22 cellular contexts compared by ENCODE assay signal in genomic region chr2:241140445-241140840, GRCh38. TPM values are rescaled to one million over a fixed set of nuclear protein-coding genes. Genes with fewer than 3 reads are reported as not detected.
"Had no signal": no experiment of that assay in that cellular context is flagged by ENCODE, and none has a peak within 500 bp of the region (broad histone marks: within the 10 kb centered on the region; RNA-seq: fewer than 3 reads in every experiment).

No MANE protein-coding gene starts in this region.

- H3K4me1 ChIP-seq: foreskin keratinocyte, right atrium auricular region, tibial artery, upper lobe of left lung, vagina had no signal

- H3K4me3 Mint-ChIP-seq: immature natural killer cell; naive thymus-derived CD4-positive, alpha-beta T cell; stimulated activated effector memory CD8-positive, alpha-beta T cell treated with anti-CD3 and anti-CD28 coated beads, Interleukin-12 subunit alpha, Interleukin-12 subunit beta, amount 100 ng/mL, for 72 hours; stimulated activated naive CD8-positive, alpha-beta T cell treated with anti-CD3 and anti-CD28 coated beads, Interleukin-15, Interleukin-2, amounts not matched to agents 100 ng/mL and 50 ng/mL, for 24 hours had no signal

- H3K27ac Mint-ChIP-seq: immature natural killer cell; naive thymus-derived CD4-positive, alpha-beta T cell; stimulated activated effector memory CD8-positive, alpha-beta T cell treated with anti-CD3 and anti-CD28 coated beads, Interleukin-12 subunit alpha, Interleukin-12 subunit beta, amount 100 ng/mL, for 72 hours; stimulated activated naive CD8-positive, alpha-beta T cell treated with anti-CD3 and anti-CD28 coated beads, Interleukin-15, Interleukin-2, amounts not matched to agents 100 ng/mL and 50 ng/mL, for 24 hours had no signal

- FAIRE-seq: colon, endothelial cell of umbilical vein, keratinocyte had no signal

- H3K4me1 Mint-ChIP-seq: immature natural killer cell had no signal

- H3K4me2 ChIP-seq: smooth muscle cell had no signal

- H3K9me3 ChIP-seq: neutrophil, right atrium auricular region, tibial artery, upper lobe of left lung, vagina had no signal

- H3K4me3 ChIP-seq: right atrium auricular region, smooth muscle cell, tibial artery, upper lobe of left lung, vagina had no signal

- H3K36me3 ChIP-seq: right atrium auricular region, vagina had no signal

- H3K9me3 Mint-ChIP-seq: immature natural killer cell; naive thymus-derived CD4-positive, alpha-beta T cell; stimulated activated effector memory CD8-positive, alpha-beta T cell treated with anti-CD3 and anti-CD28 coated beads, Interleukin-12 subunit alpha, Interleukin-12 subunit beta, amount 100 ng/mL, for 72 hours; stimulated activated naive CD8-positive, alpha-beta T cell treated with anti-CD3 and anti-CD28 coated beads, Interleukin-15, Interleukin-2, amounts not matched to agents 100 ng/mL and 50 ng/mL, for 24 hours had no signal

- ATAC-seq: foreskin keratinocyte; left colon; left ventricle myocardium superior; naive thymus-derived CD4-positive, alpha-beta T cell; stimulated activated effector memory CD8-positive, alpha-beta T cell treated with anti-CD3 and anti-CD28 coated beads, Interleukin-12 subunit alpha, Interleukin-12 subunit beta, amount 100 ng/mL, for 72 hours had no signal

- H3K27me3 Mint-ChIP-seq: naive thymus-derived CD4-positive, alpha-beta T cell; stimulated activated naive CD8-positive, alpha-beta T cell treated with anti-CD3 and anti-CD28 coated beads, Interleukin-15, Interleukin-2, amounts not matched to agents 100 ng/mL and 50 ng/mL, for 24 hours had no signal

- DNase-seq: dermis blood vessel endothelial cell; erythroblast; immature natural killer cell; left colon; left ventricle myocardium superior; mammary epithelial cell; naive thymus-derived CD4-positive, alpha-beta T cell; stimulated activated CD4-positive, alpha-beta T cell treated with anti-CD3 and anti-CD28 coated beads, Interleukin-4, amount 100 ng/mL, for 1 hour; stimulated activated CD8-positive, alpha-beta memory T cell treated with anti-CD3 and anti-CD28 coated beads, Interleukin-4, amount 100 ng/mL, for 48 hours had no signal

- H3K27me3 ChIP-seq: foreskin keratinocyte, neutrophil, right atrium auricular region, tibial artery, upper lobe of left lung, vagina had no signal

- H3K27ac ChIP-seq: foreskin keratinocyte, neutrophil, right atrium auricular region, tibial artery, upper lobe of left lung, vagina had no signal

RNA-seq across cellular contexts. Expression of gene ANO7, which starts 48.0 kb away (rescaled TPM):
- polyA plus RNA-seq: neural cell had no signal
